ENCODE assay signal across 32 cellular contexts in genomic region chr7:85222522-85222921, GRCh38. TPM values are rescaled to one million over a fixed set of nuclear protein-coding genes. Genes with fewer than 3 reads are reported as not detected.
"Had no signal": no experiment of that assay in that cellular context is flagged by ENCODE, and none has a peak within 500 bp of the region (broad histone marks: within the 10 kb centered on the region; RNA-seq: fewer than 3 reads in every experiment).

No MANE protein-coding gene starts in this region.

- H3K4me3 Mint-ChIP-seq: activated CD4-positive, alpha-beta T cell treated with anti-CD3 and anti-CD28 coated beads for 36 hours; activated CD4-positive, alpha-beta T cell treated with anti-CD3 and anti-CD28 coated beads, Interleukin-2, amount 10 ng/mL, durations not matched to agents 7 days and 5 days; activated CD8-positive, alpha-beta T cell treated with anti-CD3 and anti-CD28 coated beads, Interleukin-2, amount 10 ng/mL, durations not matched to agents 7 days and 5 days; activated naive CD4-positive, alpha-beta T cell treated with anti-CD3 and anti-CD28 coated beads, Interleukin-2, amount 50 U/mL, for 24 hours; activated naive CD8-positive, alpha-beta T cell treated with anti-CD3 and anti-CD28 coated beads, Interleukin-2, amount 10 ng/mL, durations not matched to agents 7 days and 5 days; activated T-cell treated with anti-CD3 and anti-CD28 coated beads, Interleukin-2, amount 50 U/mL, for 24 hours; brain; T-helper 1 cell treated with Interleukin-12 subunit alpha and Interleukin-12 subunit beta and Interleukin-4 antibody, amounts not matched to agents 30 μg/mL and 1 μg/mL, for 36 hours; T-helper 2 cell treated with Interferon-gamma antibody and Interleukin-4, amounts not matched to agents 5 μg/mL and 100 μg/mL, for 36 hours; WTC11 had no signal

- H3K4me1 Mint-ChIP-seq: activated CD4-positive, alpha-beta T cell treated with anti-CD3 and anti-CD28 coated beads for 36 hours; activated CD4-positive, alpha-beta T cell treated with anti-CD3 and anti-CD28 coated beads, Interleukin-2, amount 10 ng/mL, durations not matched to agents 7 days and 5 days; activated naive CD4-positive, alpha-beta T cell treated with anti-CD3 and anti-CD28 coated beads, Interleukin-2, amount 50 U/mL, for 24 hours; activated naive CD8-positive, alpha-beta T cell treated with anti-CD3 and anti-CD28 coated beads, Interleukin-2, amount 10 ng/mL, durations not matched to agents 7 days and 5 days; brain; WTC11 had no signal

- FAIRE-seq: TTC549 had no signal

- H3K27me3 Mint-ChIP-seq: activated CD4-positive, alpha-beta T cell treated with anti-CD3 and anti-CD28 coated beads for 36 hours; activated CD4-positive, alpha-beta T cell treated with anti-CD3 and anti-CD28 coated beads, Interleukin-2, amount 10 ng/mL, durations not matched to agents 7 days and 5 days; activated naive CD4-positive, alpha-beta T cell treated with anti-CD3 and anti-CD28 coated beads, Interleukin-2, amount 50 U/mL, for 24 hours; activated naive CD8-positive, alpha-beta T cell treated with anti-CD3 and anti-CD28 coated beads, Interleukin-2, amount 10 ng/mL, durations not matched to agents 7 days and 5 days; activated T-cell treated with anti-CD3 and anti-CD28 coated beads, Interleukin-2, amount 50 U/mL, for 24 hours; brain had no signal

- H3K27ac ChIP-seq: Peyer's patch had no signal

- H3K36me3 ChIP-seq: MG63, Peyer's patch had no signal

- H3K27ac Mint-ChIP-seq: activated CD4-positive, alpha-beta T cell treated with anti-CD3 and anti-CD28 coated beads for 36 hours; activated CD4-positive, alpha-beta T cell treated with anti-CD3 and anti-CD28 coated beads, Interleukin-2, amount 10 ng/mL, durations not matched to agents 7 days and 5 days; activated CD8-positive, alpha-beta T cell treated with anti-CD3 and anti-CD28 coated beads, Interleukin-2, amount 10 ng/mL, durations not matched to agents 7 days and 5 days; activated naive CD4-positive, alpha-beta T cell treated with anti-CD3 and anti-CD28 coated beads, Interleukin-2, amount 50 U/mL, for 24 hours; activated naive CD8-positive, alpha-beta T cell treated with anti-CD3 and anti-CD28 coated beads, Interleukin-2, amount 10 ng/mL, durations not matched to agents 7 days and 5 days; activated T-cell treated with anti-CD3 and anti-CD28 coated beads, Interleukin-2, amount 50 U/mL, for 24 hours; activated T-helper 2 cell treated with anti-CD3 and anti-CD28 coated beads, Interferon-gamma antibody, Interleukin-2, Interleukin-4, amounts not matched to agents 10 μg/mL and 5 μg/mL and 100 μg/mL, durations not matched to agents 14 hours and 24 hours and 36 hours; brain; T-helper 1 cell treated with Interleukin-12 subunit alpha and Interleukin-12 subunit beta and Interleukin-4 antibody, amounts not matched to agents 30 μg/mL and 1 μg/mL, for 36 hours; T-helper 2 cell treated with Interferon-gamma antibody and Interleukin-4, amounts not matched to agents 5 μg/mL and 100 μg/mL, for 36 hours; WTC11 had no signal

- H3K9me3 ChIP-seq: MG63, Peyer's patch had no signal

- H3K27me3 ChIP-seq: MG63, Peyer's patch had no signal

- ATAC-seq: activated CD4-positive, alpha-beta T cell treated with anti-CD3 and anti-CD28 coated beads for 36 hours; activated CD4-positive, CD25-positive, alpha-beta regulatory T cell treated with anti-CD3 and anti-CD28 coated beads, Interleukin-2, amount 50 U/mL, for 24 hours; activated CD8-positive, alpha-beta T cell treated with anti-CD3 and anti-CD28 coated beads, Interleukin-2, amount 10 ng/mL, durations not matched to agents 7 days and 5 days; PC-3; WTC11 had no signal

- H3K36me3 Mint-ChIP-seq: activated naive CD4-positive, alpha-beta T cell treated with anti-CD3 and anti-CD28 coated beads, Interleukin-2, amount 50 U/mL, for 24 hours; activated naive CD8-positive, alpha-beta T cell treated with anti-CD3 and anti-CD28 coated beads, Interleukin-2, amount 10 ng/mL, durations not matched to agents 7 days and 5 days; brain; WTC11 had no signal

- H3K9me3 Mint-ChIP-seq: activated CD4-positive, alpha-beta T cell treated with anti-CD3 and anti-CD28 coated beads, Interleukin-2, amount 10 ng/mL, durations not matched to agents 7 days and 5 days; activated naive CD4-positive, alpha-beta T cell treated with anti-CD3 and anti-CD28 coated beads, Interleukin-2, amount 50 U/mL, for 24 hours; activated naive CD8-positive, alpha-beta T cell treated with anti-CD3 and anti-CD28 coated beads, Interleukin-2, amount 10 ng/mL, durations not matched to agents 7 days and 5 days; activated T-cell treated with anti-CD3 and anti-CD28 coated beads, Interleukin-2, amount 50 U/mL, for 24 hours; activated T-helper 2 cell treated with anti-CD3 and anti-CD28 coated beads, Interferon-gamma antibody, Interleukin-2, Interleukin-4, amounts not matched to agents 10 μg/mL and 5 μg/mL and 100 μg/mL, durations not matched to agents 14 hours and 24 hours and 36 hours; brain; T-helper 1 cell treated with Interleukin-12 subunit alpha and Interleukin-12 subunit beta and Interleukin-4 antibody, amounts not matched to agents 30 μg/mL and 1 μg/mL, for 36 hours; T-helper 2 cell treated with Interferon-gamma antibody and Interleukin-4, amounts not matched to agents 5 μg/mL and 100 μg/mL, for 36 hours; WTC11 had no signal

- DNase-seq: activated CD4-positive, alpha-beta T cell treated with anti-CD3 and anti-CD28 coated beads for 36 hours; activated CD4-positive, alpha-beta T cell treated with anti-CD3 and anti-CD28 coated beads, Interleukin-2, amount 10 ng/mL, durations not matched to agents 7 days and 5 days; activated CD4-positive, alpha-beta T cell treated with anti-CD3 and anti-CD28 coated beads, Interleukin-2, amount 50 U/mL, for 48 hours; activated CD8-positive, alpha-beta T cell treated with anti-CD3 and anti-CD28 coated beads, Interleukin-2, amount 10 ng/mL, durations not matched to agents 7 days and 5 days; activated gamma-delta T cell; activated naive CD4-positive, alpha-beta T cell treated with Interleukin-2 at 50 U/mL for 16 hours; activated naive CD8-positive, alpha-beta T cell treated with anti-CD3 and anti-CD28 coated beads, Interleukin-2, amount 10 ng/mL, durations not matched to agents 7 days and 5 days; activated T-cell treated with anti-CD3 and anti-CD28 coated beads, Interleukin-2, amount 50 U/mL, for 24 hours; central memory CD4-positive, alpha-beta T cell; Kasumi-1; KG1; MG63; NCI-H1048; NCI-H1436 treated with DMSO at 0.1 percent for 48 hours; NCI-H1694 treated with DMSO at 0.1 percent for 48 hours; NCI-H2029; NCI-H510A; NCI-H526; NCI-H748 treated with DMSO at 0.1 percent for 48 hours; NK-92 treated with Interleukin-12 subunit alpha and Interleukin-12 subunit beta, amount 100 ng/mL, for 24 hours; PC-3; Peyer's patch; RPMI8226; SIG-M5 had no signal

- H3K4me1 ChIP-seq: Peyer's patch had no signal

- H3K4me3 ChIP-seq: MG63, Peyer's patch had no signal

RNA-seq across cellular contexts. Expression of gene SEMA3D, which starts 35.7 kb away (rescaled TPM):
- total RNA-seq: activated CD4-positive, alpha-beta T cell treated with anti-CD3 and anti-CD28 coated beads for 36 hours; activated CD4-positive, alpha-beta T cell treated with anti-CD3 and anti-CD28 coated beads, Interleukin-2, amount 10 ng/mL, durations not matched to agents 7 days and 5 days; activated CD8-positive, alpha-beta T cell treated with anti-CD3 and anti-CD28 coated beads, Interleukin-2, amount 10 ng/mL, durations not matched to agents 7 days and 5 days; activated naive CD8-positive, alpha-beta T cell treated with anti-CD3 and anti-CD28 coated beads, Interleukin-2, amount 10 ng/mL, durations not matched to agents 7 days and 5 days had no signal
